8 cellular contexts compared by ENCODE assay signal in genomic region chr10:79221110-79222051, GRCh38.
DNase-seq lines count a peak whose midpoint lies in the region; ATAC-seq and TF ChIP-seq lines count a peak whose summit lies in the region.

No MANE protein-coding gene starts in this region.

- no peak overlapping the region for H3K27ac Mint-ChIP-seq in naive thymus-derived CD8-positive, alpha-beta T cell

- TF ChIP-seq CTCF in AG04450 (IDR thresholded peaks at IDR 0.05; ENCODE audit: low read depth, low read length), result no peak
- no peak for TF ChIP-seq CTCF in fibroblast of villous mesenchyme (IDR thresholded peaks at IDR 0.05; ENCODE audit: insufficient read depth, low read depth, low read length)

- H3K4me1 ChIP-seq in muscle layer of duodenum (ENCODE audit: control insufficient read depth in 1 of 2, insufficient read depth in 2 of 2, low read length in 2 of 2), result peaks cover 28 to 74% of the 10 kb centered on the region in 2 donors

- peak; percentile 83 for DNase-seq in AG04450 (ENCODE audit: low read depth, low spot score)
- peak; percentile 94 for DNase-seq in SK-N-DZ (ENCODE audit: low spot score)
- peak; percentile 74 for DNase-seq in fibroblast of villous mesenchyme (ENCODE audit: low read depth)
- DNase-seq in naive thymus-derived CD8-positive, alpha-beta T cell, result no peak

- no peaks in the 10 kb centered on the region for H3K9me3 Mint-ChIP-seq in naive thymus-derived CD8-positive, alpha-beta T cell

- no peaks in the 10 kb centered on the region for H3K27me3 Mint-ChIP-seq in naive thymus-derived CD8-positive, alpha-beta T cell

- H3K4me3 ChIP-seq in AG04450 (ENCODE audit: low read depth, low read length), result no peak overlapping the region
- no peak overlapping the region for H3K4me3 ChIP-seq in fibroblast of villous mesenchyme (ENCODE audit: low read depth, low read length)
- H3K4me3 ChIP-seq in muscle layer of duodenum (ENCODE audit: low read depth in 1 of 2, low read length in 2 of 2), result peak overlapping the region in 1 of 2 donors; percentile 22

- H3K27ac ChIP-seq in AG04450 (ENCODE audit: low read depth, low read length) (peak overlapping the region; percentile 78), muscle layer of duodenum (ENCODE audit: low read length) (peak overlapping the region; percentile 86)

- no peak overlapping the region for H3K4me3 Mint-ChIP-seq in naive thymus-derived CD8-positive, alpha-beta T cell

- peaks cover 11 to 17% of the 10 kb centered on the region in 2 donors for H3K36me3 ChIP-seq in muscle layer of duodenum (ENCODE audit: control insufficient read depth in 1 of 2, insufficient read depth in 2 of 2, low read length in 2 of 2)

- CTCF ChIA-PET in AG04450 (lab: Charles Lee), result interaction anchor here (1.3 kb wide), 1 partner anchor 19 kb away, joined by 3 read pairs; no protein-coding TSS in a partner anchor

- ATAC-seq in GM18519 (IDR thresholded peaks at IDR 0.05; ENCODE audit: low FRiP score, unreplicated experiment), result no peak
- ATAC-seq in GM18868 (IDR thresholded peaks at IDR 0.05; ENCODE audit: unreplicated experiment), result no peak
- ATAC-seq in naive thymus-derived CD8-positive, alpha-beta T cell, result no peak
- ATAC-seq in HG03095 (IDR thresholded peaks at IDR 0.05; ENCODE audit: unreplicated experiment), result no peak

- H3K9me3 ChIP-seq in AG04450 (ENCODE audit: control insufficient read depth, insufficient read depth, low read length) (no peaks in the 10 kb centered on the region; the same call in 1 of the 2 replicates), muscle layer of duodenum (ENCODE audit: control insufficient read depth in 1 of 2, low read length in 2 of 2) (no peaks in the 10 kb centered on the region)

- H3K27me3 ChIP-seq in AG04450 (ENCODE audit: control insufficient read depth, insufficient read depth, low read length) (no peaks in the 10 kb centered on the region), muscle layer of duodenum (ENCODE audit: low read depth, low read length) (no peaks in the 10 kb centered on the region)

- H3K4me1 Mint-ChIP-seq in naive thymus-derived CD8-positive, alpha-beta T cell, result peaks cover 0 to 10% (median 0%) of the 10 kb centered on the region in 4 donors

- H3K36me3 Mint-ChIP-seq in naive thymus-derived CD8-positive, alpha-beta T cell, result peaks cover 0 to 34% (median 13%) of the 10 kb centered on the region in 3 donors

- POLR2A ChIA-PET in AG04450 (lab: Yijun Ruan, JAX), result interaction anchor here (0.8 kb wide), 1 partner anchor 15 kb away, joined by 3 read pairs; no protein-coding TSS in a partner anchor
- POLR2A ChIA-PET in naive thymus-derived CD8-positive, alpha-beta T cell (lab: Charles Lee), result no interaction called here

Comparison
In these comparisons a context has a peak if more than half of its experiments do, and no peak if none do; other contexts are left out.
1. DNase-seq: peak in AG04450 (single experiment), SK-N-DZ (single experiment) and fibroblast of villous mesenchyme (single experiment); none in naive thymus-derived CD8-positive, alpha-beta T cell (0 of 10).